1 cellular context compared by ENCODE assay signal in the genomic region with DNA sequence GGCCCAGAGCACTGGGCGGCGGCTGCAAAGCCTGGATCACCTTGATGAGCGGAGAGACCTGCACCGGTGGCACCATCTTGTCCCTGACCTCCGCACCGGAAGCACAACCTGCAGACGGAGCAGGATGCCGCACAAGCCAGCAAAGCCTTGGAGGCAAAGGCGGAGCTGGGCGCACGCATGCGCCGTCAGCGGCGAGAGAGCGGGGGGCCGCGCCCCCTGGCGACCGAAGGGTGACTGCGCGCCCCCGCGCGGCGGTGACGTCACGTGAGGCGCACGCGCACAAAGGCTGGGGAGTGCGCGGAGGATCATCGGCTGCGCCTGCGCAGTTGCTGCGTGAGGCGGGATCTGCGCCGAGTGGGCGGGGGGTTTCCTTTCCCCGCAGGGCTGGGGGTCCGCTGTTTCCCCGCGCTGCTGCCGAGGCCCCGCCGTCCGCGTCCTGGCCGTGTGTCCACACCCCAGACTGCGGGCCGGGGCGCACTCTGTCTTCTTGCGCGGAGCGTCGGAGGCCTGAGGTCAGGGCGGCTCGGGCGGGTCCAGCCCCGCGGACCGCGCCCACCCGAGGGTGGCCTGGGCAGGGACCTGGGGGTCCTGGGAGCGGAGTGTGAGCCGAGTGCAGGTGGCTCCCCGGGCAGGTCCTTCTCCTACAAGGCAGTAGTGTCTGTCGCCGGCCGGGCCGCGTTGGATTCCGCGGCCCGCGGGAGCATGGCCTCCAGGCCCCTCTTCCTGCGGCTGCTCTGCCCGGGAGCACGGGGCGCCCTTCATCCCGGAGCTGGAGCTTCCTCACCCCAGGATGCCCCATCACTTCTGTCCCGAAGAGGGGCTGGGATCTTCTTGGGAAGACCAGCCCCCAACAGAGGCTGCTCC.
TF ChIP-seq lines count a peak whose summit lies in the region.

Gene ATP5ME (minus strand): TSS at position 105 of the 864 bp plus-strand sequence. CDS start 29 bp downstream, at position 76.
A gene with protein sequence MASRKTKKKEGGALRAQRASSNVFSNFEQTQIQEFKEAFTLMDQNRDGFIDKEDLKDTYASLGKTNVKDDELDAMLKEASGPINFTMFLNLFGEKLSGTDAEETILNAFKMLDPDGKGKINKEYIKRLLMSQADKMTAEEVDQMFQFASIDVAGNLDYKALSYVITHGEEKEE (plus strand): TSS at position 371 of the 864 bp plus-strand sequence. CDS start 3,485 bp downstream, outside the sequence.

TF ChIP-seq in K562, 482 proteins besides CTCF, POLR2A, EP300 and RAD21 (continued from another document and continues in another):
- TF ChIP-seq ADNP (tag; IDR thresholded peaks at IDR 0.05): no peak
- TF ChIP-seq ZNF143 (CRISPR knock-in tag; IDR thresholded peaks at IDR 0.05): no peak
- TF ChIP-seq ZNF41 (CRISPR knock-in tag; conservative IDR thresholded peaks at IDR 0.05): no peak
- TF ChIP-seq, protein P1, sequence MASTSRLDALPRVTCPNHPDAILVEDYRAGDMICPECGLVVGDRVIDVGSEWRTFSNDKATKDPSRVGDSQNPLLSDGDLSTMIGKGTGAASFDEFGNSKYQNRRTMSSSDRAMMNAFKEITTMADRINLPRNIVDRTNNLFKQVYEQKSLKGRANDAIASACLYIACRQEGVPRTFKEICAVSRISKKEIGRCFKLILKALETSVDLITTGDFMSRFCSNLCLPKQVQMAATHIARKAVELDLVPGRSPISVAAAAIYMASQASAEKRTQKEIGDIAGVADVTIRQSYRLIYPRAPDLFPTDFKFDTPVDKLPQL (IDR thresholded peaks at IDR 0.05; ENCODE audit: extremely low read depth, insufficient read length): no peak
- TF ChIP-seq KLF16 (IDR thresholded peaks at IDR 0.05): no peak
- TF ChIP-seq MTA3 (IDR thresholded peaks at IDR 0.05; ENCODE audit: borderline replicate concordance): peak; percentile 72; the same call in 1 of the 2 replicates
- no peak for TF ChIP-seq HES1 (IDR thresholded peaks at IDR 0.05; ENCODE audit: low read depth)
- no peak for TF ChIP-seq BRD9 (IDR thresholded peaks at IDR 0.05; ENCODE audit: low read depth, partially characterized antibody)
- no peak for TF ChIP-seq ZNF23 (CRISPR knock-in tag; IDR thresholded peaks at IDR 0.05)
- TF ChIP-seq ZNF518B (CRISPR knock-in tag; IDR thresholded peaks at IDR 0.05): no peak
- no peak for TF ChIP-seq CGGBP1 (CRISPR knock-in tag; IDR thresholded peaks at IDR 0.05)
- TF ChIP-seq, protein P2, sequence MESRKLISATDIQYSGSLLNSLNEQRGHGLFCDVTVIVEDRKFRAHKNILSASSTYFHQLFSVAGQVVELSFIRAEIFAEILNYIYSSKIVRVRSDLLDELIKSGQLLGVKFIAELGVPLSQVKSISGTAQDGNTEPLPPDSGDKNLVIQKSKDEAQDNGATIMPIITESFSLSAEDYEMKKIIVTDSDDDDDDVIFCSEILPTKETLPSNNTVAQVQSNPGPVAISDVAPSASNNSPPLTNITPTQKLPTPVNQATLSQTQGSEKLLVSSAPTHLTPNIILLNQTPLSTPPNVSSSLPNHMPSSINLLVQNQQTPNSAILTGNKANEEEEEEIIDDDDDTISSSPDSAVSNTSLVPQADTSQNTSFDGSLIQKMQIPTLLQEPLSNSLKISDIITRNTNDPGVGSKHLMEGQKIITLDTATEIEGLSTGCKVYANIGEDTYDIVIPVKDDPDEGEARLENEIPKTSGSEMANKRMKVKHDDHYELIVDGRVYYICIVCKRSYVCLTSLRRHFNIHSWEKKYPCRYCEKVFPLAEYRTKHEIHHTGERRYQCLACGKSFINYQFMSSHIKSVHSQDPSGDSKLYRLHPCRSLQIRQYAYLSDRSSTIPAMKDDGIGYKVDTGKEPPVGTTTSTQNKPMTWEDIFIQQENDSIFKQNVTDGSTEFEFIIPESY (CRISPR knock-in tag; IDR thresholded peaks at IDR 0.05): no peak
- no peak for TF ChIP-seq ZNF644 (tag; IDR thresholded peaks at IDR 0.05; ENCODE audit: low read depth)
- no peak for TF ChIP-seq RBM15 (IDR thresholded peaks at IDR 0.05; ENCODE audit: insufficient read depth, low read length)
- peak; percentile 78 for TF ChIP-seq ATF1 (CRISPR knock-in tag; IDR thresholded peaks at IDR 0.05)
- peak; percentile 99 for TF ChIP-seq ATF1 (tag; IDR thresholded peaks at IDR 0.05)
- TF ChIP-seq KAT2B (IDR thresholded peaks at IDR 0.05; ENCODE audit: low read depth, low read length): no peak
- TF ChIP-seq POU5F1 (IDR thresholded peaks at IDR 0.05; ENCODE audit: borderline replicate concordance, low read depth, low read length, partially characterized antibody): no peak
- no peak for TF ChIP-seq SMAD3 (CRISPR knock-in tag; conservative IDR thresholded peaks at IDR 0.05)
- TF ChIP-seq ZNF449 (CRISPR knock-in tag; IDR thresholded peaks at IDR 0.05): no peak
- TF ChIP-seq KAT8 (IDR thresholded peaks at IDR 0.05; ENCODE audit: low read depth): no peak
- 0 out of 4 replicates have a peak, but pooled peaks of 1 of the 2 experiments have one; percentile 17 for TF ChIP-seq ZMIZ1 (IDR thresholded peaks at IDR 0.05; ENCODE audit: low read depth in 2 of 2, low read length in 2 of 2)
- no peak for TF ChIP-seq ZNF140 (CRISPR knock-in tag; IDR thresholded peaks at IDR 0.05)
- TF ChIP-seq, protein P3, sequence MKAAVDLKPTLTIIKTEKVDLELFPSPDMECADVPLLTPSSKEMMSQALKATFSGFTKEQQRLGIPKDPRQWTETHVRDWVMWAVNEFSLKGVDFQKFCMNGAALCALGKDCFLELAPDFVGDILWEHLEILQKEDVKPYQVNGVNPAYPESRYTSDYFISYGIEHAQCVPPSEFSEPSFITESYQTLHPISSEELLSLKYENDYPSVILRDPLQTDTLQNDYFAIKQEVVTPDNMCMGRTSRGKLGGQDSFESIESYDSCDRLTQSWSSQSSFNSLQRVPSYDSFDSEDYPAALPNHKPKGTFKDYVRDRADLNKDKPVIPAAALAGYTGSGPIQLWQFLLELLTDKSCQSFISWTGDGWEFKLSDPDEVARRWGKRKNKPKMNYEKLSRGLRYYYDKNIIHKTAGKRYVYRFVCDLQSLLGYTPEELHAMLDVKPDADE (conservative IDR thresholded peaks at IDR 0.05; ENCODE audit: control insufficient read depth, low read depth, low read length): peak; percentile 77
- TF ChIP-seq CLOCK (CRISPR knock-in tag; IDR thresholded peaks at IDR 0.05; ENCODE audit: borderline replicate concordance): no peak
- 0 out of 2 replicates have a peak, but pooled peaks have one; percentile 14 for TF ChIP-seq TAF7 (tag; IDR thresholded peaks at IDR 0.05)
- TF ChIP-seq POLR2H (tag; IDR thresholded peaks at IDR 0.05; ENCODE audit: low read depth): no peak
- no peak for TF ChIP-seq NR2F6 (CRISPR knock-in tag; IDR thresholded peaks at IDR 0.05)
- TF ChIP-seq SIX5 (IDR thresholded peaks at IDR 0.05; ENCODE audit: borderline replicate concordance in 1 of 2, insufficient read depth in 1 of 2, low read depth in 1 of 2, low read length in 2 of 2): peak; percentile 23 to 31; a peak in 1 of 4 replicates
- TF ChIP-seq SRSF1 (IDR thresholded peaks at IDR 0.05; ENCODE audit: low read depth, low read length): no peak
- TF ChIP-seq ZNF431 (CRISPR knock-in tag; IDR thresholded peaks at IDR 0.05): no peak
- TF ChIP-seq, protein P4, sequence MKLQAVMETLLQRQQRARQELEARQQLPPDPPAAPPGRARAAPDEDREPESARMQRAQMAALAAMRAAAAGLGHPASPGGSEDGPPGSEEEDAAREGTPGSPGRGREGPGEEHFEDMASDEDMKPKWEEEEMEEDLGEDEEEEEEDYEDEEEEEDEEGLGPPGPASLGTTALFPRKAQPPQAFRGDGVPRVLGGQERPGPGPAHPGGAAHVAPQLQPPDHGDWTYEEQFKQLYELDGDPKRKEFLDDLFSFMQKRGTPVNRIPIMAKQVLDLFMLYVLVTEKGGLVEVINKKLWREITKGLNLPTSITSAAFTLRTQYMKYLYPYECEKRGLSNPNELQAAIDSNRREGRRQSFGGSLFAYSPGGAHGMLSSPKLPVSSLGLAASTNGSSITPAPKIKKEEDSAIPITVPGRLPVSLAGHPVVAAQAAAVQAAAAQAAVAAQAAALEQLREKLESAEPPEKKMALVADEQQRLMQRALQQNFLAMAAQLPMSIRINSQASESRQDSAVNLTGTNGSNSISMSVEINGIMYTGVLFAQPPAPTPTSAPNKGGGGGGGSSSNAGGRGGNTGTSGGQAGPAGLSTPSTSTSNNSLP (IDR thresholded peaks at IDR 0.05; ENCODE audit: borderline replicate concordance, low read depth, low read length): no peak
- TF ChIP-seq SMAD4 (CRISPR knock-in tag; conservative IDR thresholded peaks at IDR 0.05): no peak
- no peak for TF ChIP-seq TEAD2 (tag; IDR thresholded peaks at IDR 0.05)
- TF ChIP-seq ZNF699 (CRISPR knock-in tag; IDR thresholded peaks at IDR 0.05; ENCODE audit: insufficient replicate concordance): no peak
- TF ChIP-seq ZKSCAN3 (CRISPR knock-in tag; IDR thresholded peaks at IDR 0.05): no peak
- TF ChIP-seq HNRNPUL1 (IDR thresholded peaks at IDR 0.05; ENCODE audit: low read length): no peak
- TF ChIP-seq CHCHD3 (CRISPR knock-in tag; IDR thresholded peaks at IDR 0.05): no peak
